ENCODE assay signal across 9 cellular contexts in the genomic region with DNA sequence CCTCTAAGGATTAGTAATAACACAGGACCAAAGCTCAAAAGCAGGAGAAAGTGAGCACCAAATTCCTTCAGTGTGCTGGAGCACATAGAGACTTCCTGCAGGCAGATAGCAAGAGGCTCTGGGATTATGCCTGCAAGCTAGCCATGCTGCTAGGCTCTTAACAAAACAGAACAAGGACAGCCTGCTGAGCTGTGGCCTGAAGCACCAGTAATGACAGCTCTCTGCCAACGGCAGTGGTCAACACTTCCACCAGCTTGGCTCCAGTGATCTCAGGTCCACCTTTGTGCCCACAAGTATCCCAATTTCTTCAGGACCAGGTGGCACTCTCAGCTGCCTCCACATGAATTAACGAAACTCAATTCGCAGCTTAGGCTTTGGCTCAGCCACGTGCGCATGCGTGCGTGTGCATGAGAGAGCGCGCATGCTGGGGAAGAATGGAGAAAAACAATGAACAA.
A peak's percentile ranks its signal among the peaks of the same experiment; 100 is the strongest.
DNase-seq lines count a peak whose midpoint lies in the region; ATAC-seq and TF ChIP-seq lines count a peak whose summit lies in the region.
"Had no signal": no experiment of that assay in that cellular context is flagged by ENCODE, and none has a peak within 500 bp of the region (broad histone marks: within the 10 kb centered on the region; RNA-seq: fewer than 3 reads in every experiment).

No MANE protein-coding gene starts in this region.

- CTCF ChIA-PET in activated CD4-positive, alpha-beta T cell treated with anti-CD3 and anti-CD28 coated beads for 36 hours (lab: Charles Lee): interaction anchor here (0.9 to 2.8 kb wide), 5 partner anchors 10 to 30 kb away, joined by 3 to 19 read pairs (median 4); no protein-coding TSS in a partner anchor

- no peak for DNase-seq in activated CD4-positive, alpha-beta T cell treated with anti-CD3 and anti-CD28 coated beads for 36 hours
- no peak for DNase-seq in activated CD4-positive, alpha-beta T cell treated with anti-CD3 and anti-CD28 coated beads for 48 hours
- DNase-seq in chondrocyte (ENCODE audit: low spot score): no peak
- DNase-seq in right lobe of liver: no peak
- no peak for DNase-seq in suprapubic skin (ENCODE audit: low spot score in 2 of 2)
- no peak for DNase-seq in iPS-NIHi11 (ENCODE audit: low spot score)
- DNase-seq in GM13976 (ENCODE audit: low spot score): no peak
- DNase-seq: T-helper 9 cell had no signal

- intact Hi-C loops in activated CD4-positive, alpha-beta T cell treated with anti-CD3 and anti-CD28 coated beads for 36 hours (cut with DNase I, micrococcal nuclease): no loop called here
- intact Hi-C loops in right lobe of liver (cut with DNase I): no loop called here

- H3K27ac Mint-ChIP-seq in activated CD4-positive, alpha-beta T cell treated with anti-CD3 and anti-CD28 coated beads for 36 hours: peak overlapping the region; percentile 39
- peak overlapping the region; percentile 38 for H3K27ac Mint-ChIP-seq in chondrocyte (ENCODE audit: unreplicated experiment)

- peaks cover 27% of the 10 kb centered on the region for H3K36me3 Mint-ChIP-seq in activated CD4-positive, alpha-beta T cell treated with anti-CD3 and anti-CD28 coated beads for 36 hours (ENCODE audit: low read depth)
- peaks cover 5% of the 10 kb centered on the region for H3K36me3 Mint-ChIP-seq in chondrocyte (ENCODE audit: low read depth)

- H3K4me3 Mint-ChIP-seq in activated CD4-positive, alpha-beta T cell treated with anti-CD3 and anti-CD28 coated beads for 36 hours: no peak overlapping the region
- no peak overlapping the region for H3K4me3 Mint-ChIP-seq in chondrocyte (ENCODE audit: unreplicated experiment)

- ATAC-seq in activated CD4-positive, alpha-beta T cell treated with anti-CD3 and anti-CD28 coated beads for 36 hours: no peak
- ATAC-seq in right lobe of liver (peak; percentile 16 to 42 (median 22)), HG03135 (IDR thresholded peaks at IDR 0.05; ENCODE audit: unreplicated experiment) (no peak)

- H3K4me1 ChIP-seq in right lobe of liver (peaks cover 0 to 62% (median 23%) of the 10 kb centered on the region in 4 donors), suprapubic skin (peaks cover 80% of the 10 kb centered on the region)

- in situ Hi-C loops in GM13976 (cut with MboI; ENCODE audit: low sequenced_read_pairs, unreplicated experiment): no loop called here

- H3K27me3 ChIP-seq in right lobe of liver (no peaks in the 10 kb centered on the region), suprapubic skin (no peaks in the 10 kb centered on the region)

- H3K27me3 Mint-ChIP-seq in activated CD4-positive, alpha-beta T cell treated with anti-CD3 and anti-CD28 coated beads for 36 hours: no peaks in the 10 kb centered on the region
- no peaks in the 10 kb centered on the region for H3K27me3 Mint-ChIP-seq in chondrocyte (ENCODE audit: low read depth)

- WGBS in right lobe of liver (ENCODE audit: insufficient coverage, low coverage, low lambda C conversion rate, missing lambda C conversion rate): 95% methylated on average over 8 of the region's 9 CpGs
- WGBS in suprapubic skin: 90% methylated on average over 8 of the region's 9 CpGs

- TF ChIP-seq CTCF in chondrocyte (IDR thresholded peaks at IDR 0.05) (no peak), right lobe of liver (IDR thresholded peaks at IDR 0.05) (no peak), suprapubic skin (IDR thresholded peaks at IDR 0.05) (no peak), GM13976 (IDR thresholded peaks at IDR 0.05; ENCODE audit: borderline replicate concordance, control extremely low read depth, extremely low read depth, insufficient read depth, missing control alignments) (no peak)

- H3K4me3 ChIP-seq in right lobe of liver: no peak overlapping the region
- no peak overlapping the region for H3K4me3 ChIP-seq in suprapubic skin

- POLR2A ChIA-PET in activated CD4-positive, alpha-beta T cell treated with anti-CD3 and anti-CD28 coated beads for 36 hours (lab: Charles Lee): interaction anchor here (0.7 kb wide), 1 partner anchor 8 kb away, joined by 3 read pairs; no protein-coding TSS in a partner anchor

- H3K36me3 ChIP-seq in right lobe of liver (peaks cover 0 to 11% (median 0%) of the 10 kb centered on the region in 4 donors), suprapubic skin (peaks cover 6% of the 10 kb centered on the region)

- TF ChIP-seq EP300 in suprapubic skin (IDR thresholded peaks at IDR 0.05): no peak

- TF ChIP-seq POLR2A in right lobe of liver (IDR thresholded peaks at IDR 0.05) (no peak), suprapubic skin (IDR thresholded peaks at IDR 0.05) (no peak)

- H3K9me3 Mint-ChIP-seq in activated CD4-positive, alpha-beta T cell treated with anti-CD3 and anti-CD28 coated beads for 36 hours (ENCODE audit: low read depth): no peaks in the 10 kb centered on the region
- H3K9me3 Mint-ChIP-seq in chondrocyte (ENCODE audit: low read depth): no peaks in the 10 kb centered on the region

- peaks cover 86% of the 10 kb centered on the region for H3K4me1 Mint-ChIP-seq in activated CD4-positive, alpha-beta T cell treated with anti-CD3 and anti-CD28 coated beads for 36 hours
- H3K4me1 Mint-ChIP-seq in chondrocyte (ENCODE audit: low read depth): peaks cover 60% of the 10 kb centered on the region

- H3K27ac ChIP-seq in right lobe of liver (peak overlapping the region; percentile 20 to 65 (median 21)), suprapubic skin (peak overlapping the region; percentile 51)

- H3K9me3 ChIP-seq in right lobe of liver: no peaks in the 10 kb centered on the region
- no peaks in the 10 kb centered on the region for H3K9me3 ChIP-seq in suprapubic skin

Comparison
In these comparisons a context has a peak if more than half of its experiments do, and no peak if none do; other contexts are left out.
1. ATAC-seq: peak in right lobe of liver (4 of 4); none in activated CD4-positive, alpha-beta T cell treated with anti-CD3 and anti-CD28 coated beads for 36 hours (single experiment) and HG03135 (single experiment).